31 cellular contexts compared by ENCODE assay signal in genomic region chr2:185793532-185794073, GRCh38.
"Had no signal": no experiment of that assay in that cellular context is flagged by ENCODE, and none has a peak within 500 bp of the region (broad histone marks: within the 10 kb centered on the region; RNA-seq: fewer than 3 reads in every experiment).

No MANE protein-coding gene starts in this region.

- DNase-seq: colonic mucosa; effector CD8-positive, alpha-beta T cell; endodermal cell; foreskin fibroblast; heart left ventricle; kidney; mucosa of descending colon; naive B cell; stimulated activated CD4-positive, alpha-beta T cell treated with anti-CD3 and anti-CD28 coated beads, Interleukin-2, amount 100 ng/mL, for 24 hours; stimulated activated CD4-positive, alpha-beta T cell treated with anti-CD3 and anti-CD28 coated beads, Interleukin-4, amount 100 ng/mL, for 24 hours; stimulated activated naive CD4-positive, alpha-beta T cell treated with Interleukin-2 at 50 U/mL for 16 hours; stomach; testis; tibial artery had no signal

- H3K79me2 ChIP-seq: hepatocyte, parathyroid adenoma had no signal

- H3K27me3 Mint-ChIP-seq: dendritic cell treated with granulocyte-macrophage colony-stimulating factor and Interleukin-4, amounts not matched to agents 40 ng/mL and 50 ng/mL, for 4 days; memory B cell; naive B cell; natural killer cell treated with Interleukin-12 subunit alpha and Interleukin-12 subunit beta and Interleukin-15 and Interleukin-18, amount 100 ng/mL, for 72 hours; progenitor cell of endocrine pancreas; type B pancreatic cell had no signal

- H3K4me3 Mint-ChIP-seq: dendritic cell treated with granulocyte-macrophage colony-stimulating factor and Interleukin-4, amounts not matched to agents 40 ng/mL and 50 ng/mL, for 4 days; endodermal cell; memory B cell; mesothelial cell of epicardium; naive B cell; natural killer cell treated with Interleukin-12 subunit alpha and Interleukin-12 subunit beta and Interleukin-15 and Interleukin-18, amount 100 ng/mL, for 72 hours; neural progenitor cell; stimulated activated effector memory CD8-positive, alpha-beta T cell treated with anti-CD3 and anti-CD28 coated beads, Interleukin-12 subunit alpha, Interleukin-12 subunit beta, amount 100 ng/mL, for 72 hours; type B pancreatic cell had no signal

- H3K27ac ChIP-seq: colonic mucosa, epithelial cell of prostate, gastroesophageal sphincter, heart left ventricle, hepatocyte, neural progenitor cell, parathyroid adenoma, right atrium auricular region, stomach, testis, tibial artery had no signal

- H3K9ac ChIP-seq: neural progenitor cell, parathyroid adenoma had no signal

- H3K27ac Mint-ChIP-seq: dendritic cell treated with granulocyte-macrophage colony-stimulating factor and Interleukin-4, amounts not matched to agents 40 ng/mL and 50 ng/mL, for 4 days; endodermal cell; memory B cell; mesothelial cell of epicardium; naive B cell; natural killer cell treated with Interleukin-12 subunit alpha and Interleukin-12 subunit beta and Interleukin-15 and Interleukin-18, amount 100 ng/mL, for 72 hours; neural progenitor cell; progenitor cell of endocrine pancreas; stimulated activated effector memory CD8-positive, alpha-beta T cell treated with anti-CD3 and anti-CD28 coated beads, Interleukin-12 subunit alpha, Interleukin-12 subunit beta, amount 100 ng/mL, for 72 hours; type B pancreatic cell had no signal

- H2AFZ ChIP-seq: hepatocyte, neural progenitor cell, parathyroid adenoma had no signal

- H3K36me3 ChIP-seq: colonic mucosa, gastroesophageal sphincter, heart left ventricle, right atrium auricular region had no signal

- H3K4me2 ChIP-seq: hepatocyte, neural progenitor cell had no signal

- H3K36me3 Mint-ChIP-seq: memory B cell; stimulated activated effector memory CD8-positive, alpha-beta T cell treated with anti-CD3 and anti-CD28 coated beads, Interleukin-12 subunit alpha, Interleukin-12 subunit beta, amount 100 ng/mL, for 72 hours; type B pancreatic cell had no signal

- H3K4me1 Mint-ChIP-seq: endodermal cell; memory B cell; mesothelial cell of epicardium; naive B cell; neural progenitor cell; stimulated activated effector memory CD8-positive, alpha-beta T cell treated with anti-CD3 and anti-CD28 coated beads, Interleukin-12 subunit alpha, Interleukin-12 subunit beta, amount 100 ng/mL, for 72 hours had no signal

- ATAC-seq: esophagus mucosa; gastroesophageal sphincter; heart left ventricle; left lobe of liver; mucosa of descending colon; natural killer cell treated with Interleukin-12 subunit alpha and Interleukin-12 subunit beta and Interleukin-15 and Interleukin-18, amount 100 ng/mL, for 72 hours; sciatic nerve; stimulated activated effector memory CD8-positive, alpha-beta T cell treated with anti-CD3 and anti-CD28 coated beads, Interleukin-12 subunit alpha, Interleukin-12 subunit beta, amount 100 ng/mL, for 72 hours had no signal

- H3K9me3 ChIP-seq: colonic mucosa, gastroesophageal sphincter, heart left ventricle, mucosa of descending colon, right atrium auricular region, stomach, testis, tibial artery had no signal

- H3K4me1 ChIP-seq: colonic mucosa, gastroesophageal sphincter, heart left ventricle, neural progenitor cell, parathyroid adenoma, right atrium auricular region, stomach, testis, tibial artery had no signal

- H3K4me3 ChIP-seq: colonic mucosa, gastroesophageal sphincter, heart left ventricle, hepatocyte, lung, mucosa of descending colon, neural progenitor cell, right atrium auricular region, stomach, testis, tibial artery had no signal

- H3K27me3 ChIP-seq: colonic mucosa, gastroesophageal sphincter, heart left ventricle, hepatocyte, neural progenitor cell, right atrium auricular region, stomach, testis, tibial artery had no signal
